ENCODE assay signal across 22 cellular contexts in the genomic region with DNA sequence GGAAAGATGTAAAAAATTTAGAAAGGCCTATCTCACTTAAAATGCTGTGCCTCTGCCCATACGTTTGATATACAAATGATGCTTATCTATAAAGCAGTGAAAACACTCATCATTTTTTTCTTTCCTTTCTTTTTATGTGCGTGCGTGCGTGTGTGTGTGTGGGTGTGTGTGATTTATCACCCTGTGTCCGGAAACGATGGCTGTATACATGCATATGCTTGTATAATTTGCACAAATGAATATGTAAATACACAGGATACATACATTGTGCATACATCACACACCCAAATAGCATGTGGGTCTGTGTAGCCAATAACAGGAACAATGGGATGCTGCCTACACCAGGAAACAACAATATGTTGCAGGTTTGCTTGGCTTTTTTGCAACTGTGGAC.
"Had no signal": no experiment of that assay in that cellular context is flagged by ENCODE, and none has a peak within 500 bp of the region (broad histone marks: within the 10 kb centered on the region; RNA-seq: fewer than 3 reads in every experiment).

No MANE protein-coding gene starts in this region.

- H3K27ac ChIP-seq: cardiac muscle cell, PC-9, VCaP had no signal

- H3K4me3 Mint-ChIP-seq: activated B cell treated with CpG ODN at 0.5 μM for 24 hours; activated CD4-positive, alpha-beta T cell treated with anti-CD3 and anti-CD28 coated beads, Interleukin-2, amount 10 ng/mL, durations not matched to agents 24 days and 14 days; activated naive CD8-positive, alpha-beta T cell treated with anti-CD3 and anti-CD28 coated beads for 36 hours; activated T-cell treated with anti-CD3 and anti-CD28 coated beads, Interleukin-2, amount 50 U/mL, for 4 hours; activated T-helper 1 cell treated with anti-CD3 and anti-CD28 coated beads, Interleukin-12 subunit alpha, Interleukin-12 subunit beta, Interleukin-2, Interleukin-4 antibody, amounts not matched to agents 30 ng/mL and 10 ng/mL and 1 ng/mL, durations not matched to agents 14 hours and 24 hours and 36 hours had no signal

- H3K4me1 Mint-ChIP-seq: activated B cell treated with CpG ODN at 0.5 μM for 24 hours; activated CD4-positive, alpha-beta T cell treated with anti-CD3 and anti-CD28 coated beads, Interleukin-2, amount 10 ng/mL, durations not matched to agents 24 days and 14 days; activated naive CD8-positive, alpha-beta T cell treated with anti-CD3 and anti-CD28 coated beads for 36 hours had no signal

- H3K27me3 Mint-ChIP-seq: activated B cell treated with CpG ODN at 0.5 μM for 24 hours; activated naive CD8-positive, alpha-beta T cell treated with anti-CD3 and anti-CD28 coated beads for 36 hours had no signal

- H3K27me3 ChIP-seq: cardiac muscle cell had no signal

- H3K9me3 Mint-ChIP-seq: activated CD4-positive, alpha-beta T cell treated with anti-CD3 and anti-CD28 coated beads, Interleukin-2, amount 10 ng/mL, durations not matched to agents 24 days and 14 days; activated naive CD8-positive, alpha-beta T cell treated with anti-CD3 and anti-CD28 coated beads for 36 hours; activated T-cell treated with anti-CD3 and anti-CD28 coated beads, Interleukin-2, amount 50 U/mL, for 4 hours; activated T-helper 1 cell treated with anti-CD3 and anti-CD28 coated beads, Interleukin-12 subunit alpha, Interleukin-12 subunit beta, Interleukin-2, Interleukin-4 antibody, amounts not matched to agents 30 ng/mL and 10 ng/mL and 1 ng/mL, durations not matched to agents 14 hours and 24 hours and 36 hours had no signal

- H3K36me3 ChIP-seq: cardiac muscle cell had no signal

- H3K4me3 ChIP-seq: cardiac muscle cell, K562, PC-9 had no signal

- H3K27ac Mint-ChIP-seq: activated B cell treated with CpG ODN at 0.5 μM for 24 hours; activated CD4-positive, alpha-beta T cell treated with anti-CD3 and anti-CD28 coated beads, Interleukin-2, amount 10 ng/mL, durations not matched to agents 24 days and 14 days; activated naive CD8-positive, alpha-beta T cell treated with anti-CD3 and anti-CD28 coated beads for 36 hours; activated T-helper 1 cell treated with anti-CD3 and anti-CD28 coated beads, Interleukin-12 subunit alpha, Interleukin-12 subunit beta, Interleukin-2, Interleukin-4 antibody, amounts not matched to agents 30 ng/mL and 10 ng/mL and 1 ng/mL, durations not matched to agents 14 hours and 24 hours and 36 hours had no signal

- H3K36me3 Mint-ChIP-seq: activated naive CD8-positive, alpha-beta T cell treated with anti-CD3 and anti-CD28 coated beads for 36 hours had no signal

- DNase-seq: activated B cell treated with CpG ODN at 0.5 μM for 24 hours; activated CD4-positive, alpha-beta T cell treated with anti-CD3 and anti-CD28 coated beads, Interleukin-2, amount 50 U/mL, for 4 hours; activated CD8-positive, alpha-beta memory T cell treated with anti-CD3 and anti-CD28 coated beads, Interleukin-2, amount 50 U/mL, for 4 hours; activated gamma-delta T cell treated with Interleukin-2 at 50 U/mL for 16 hours; activated naive CD4-positive, alpha-beta T cell treated with anti-CD3 and anti-CD28 coated beads, Interleukin-2, amount 50 U/mL, for 16 hours; activated naive CD8-positive, alpha-beta T cell treated with anti-CD3 and anti-CD28 coated beads for 36 hours; activated T-cell treated with anti-CD3 and anti-CD28 coated beads for 4 hours; activated T-cell treated with anti-CD3 and anti-CD28 coated beads, Interleukin-2, amount 50 U/mL, for 4 hours; amniotic stem cell; aorta; IMR-90; NCI-H1417 treated with DMSO at 0.1 percent for 48 hours; NCI-H446; PC-9; Right ventricle myocardium superior; SW 1271; T-helper 9 cell had no signal
